In genomic region chr18:48170651-48171050, GRCh38 we compare ENCODE assay signal across 15 cellular contexts.
DNase-seq lines count a peak whose midpoint lies in the region; ATAC-seq and TF ChIP-seq lines count a peak whose summit lies in the region.
"Had no signal": no experiment of that assay in that cellular context is flagged by ENCODE, and none has a peak within 500 bp of the region (broad histone marks: within the 10 kb centered on the region; RNA-seq: fewer than 3 reads in every experiment).

No MANE protein-coding gene starts in this region.

- H2BK120ac ChIP-seq in neuronal stem cell (ENCODE audit: low read depth, low read length): no peak overlapping the region

- no peaks in the 10 kb centered on the region for H3K36me3 ChIP-seq in neuronal stem cell (replicated peaks in 1 of 2; ENCODE audit: control insufficient read depth in 2 of 2, insufficient read depth in 2 of 2, low read length in 2 of 2)
- no peaks in the 10 kb centered on the region for H3K36me3 ChIP-seq in sigmoid colon
- no peaks in the 10 kb centered on the region for H3K36me3 ChIP-seq in testis (ENCODE audit: low read depth, missing control alignments)

- no peak for TF ChIP-seq EP300 in sigmoid colon (IDR thresholded peaks at IDR 0.05)

- no peak overlapping the region for H3K23ac ChIP-seq in neuronal stem cell (ENCODE audit: low read depth, low read length, poor library complexity)

- no peaks in the 10 kb centered on the region for H3K79me1 ChIP-seq in neuronal stem cell (ENCODE audit: low read depth, low read length)

- no peak overlapping the region for H3K18ac ChIP-seq in neuronal stem cell (ENCODE audit: low read length)

- H3K9me3 ChIP-seq in neuronal stem cell (replicated peaks in 1 of 2; ENCODE audit: control insufficient read depth in 2 of 2, insufficient read depth in 1 of 2, low read depth in 1 of 2, low read length in 2 of 2) (no peaks in the 10 kb centered on the region), sigmoid colon (no peaks in the 10 kb centered on the region), testis (no peaks in the 10 kb centered on the region)

- WGBS in neuronal stem cell (ENCODE audit: extremely low coverage in 2 of 2, insufficient read length in 2 of 2, insufficient replicate concordance in 1 of 2), 2 donors: no CpG with 5 or more reads among the region's 5 CpGs
- 82 to 95% methylated on average over 5 of the region's 5 CpGs for WGBS in sigmoid colon, 2 donors
- WGBS in testis, 2 donors: 89 to 92% methylated on average over 5 of the region's 5 CpGs

- no peak for ATAC-seq in left lobe of liver
- ATAC-seq: GM23338, HCT116 had no signal

- H3K4me2 ChIP-seq in neuronal stem cell (ENCODE audit: insufficient read depth, low read length, poor library complexity, severe bottlenecking): no peak overlapping the region
- H3K4me2 ChIP-seq: GM23338 had no signal

- H3K4me3 ChIP-seq in neuronal stem cell (ENCODE audit: low read length in 2 of 2) (no peak overlapping the region), sigmoid colon (no peak overlapping the region), testis (no peak overlapping the region)
- H3K4me3 ChIP-seq: GM23338 had no signal

- no peak overlapping the region for H3K4ac ChIP-seq in neuronal stem cell (ENCODE audit: low read length)

- H3K27ac ChIP-seq in neuronal stem cell (replicated peaks; ENCODE audit: low read length) (no peak overlapping the region), sigmoid colon (no peak overlapping the region), testis (peak overlapping the region; percentile 4 to 45)

- no peak overlapping the region for H4K91ac ChIP-seq in neuronal stem cell (ENCODE audit: low read depth, low read length, poor library complexity)

- no peak overlapping the region for H2BK5ac ChIP-seq in neuronal stem cell (ENCODE audit: low read length)

- H3K27me3 ChIP-seq in neuronal stem cell (ENCODE audit: control insufficient read depth in 3 of 3, insufficient read depth in 3 of 3, low read depth in 1 of 3, low read length in 3 of 3): peaks cover 0 to 20% (median 0%) of the 10 kb centered on the region in 3 experiments
- no peaks in the 10 kb centered on the region for H3K27me3 ChIP-seq in sigmoid colon
- H3K27me3 ChIP-seq in testis: no peaks in the 10 kb centered on the region

- H2BK12ac ChIP-seq in neuronal stem cell (ENCODE audit: low read length): no peak overlapping the region

- H3K14ac ChIP-seq in neuronal stem cell (ENCODE audit: low read length): no peak overlapping the region

- no peak overlapping the region for H2AFZ ChIP-seq in neuronal stem cell (ENCODE audit: low read length)
- H2AFZ ChIP-seq: GM23338 had no signal

- TF ChIP-seq CTCF in sigmoid colon (IDR thresholded peaks at IDR 0.05) (no peak), testis (IDR thresholded peaks at IDR 0.05) (no peak)

- no peak overlapping the region for H3K9ac ChIP-seq in neuronal stem cell (ENCODE audit: low read depth, low read length, poor library complexity)

- peak; percentile 33 for DNase-seq in left lobe of liver (ENCODE audit: low spot score)
- DNase-seq in neuronal stem cell (ENCODE audit: low spot score): no peak
- peak; percentile 56 for DNase-seq in sigmoid colon
- DNase-seq in testis: peak; percentile 5
- DNase-seq in hepatic stellate cell (ENCODE audit: low spot score): no peak
- DNase-seq in iPS-NIHi7 (ENCODE audit: extremely low spot score): no peak
- DNase-seq: C1 segment of cervical spinal cord; Calu3; CD4-positive, alpha-beta memory T cell; COR-L47; DMS53; DMS79 treated with DMSO at 0.1 percent for 48 hours; H9 had no signal

- intact Hi-C loops in sigmoid colon (cut with DNase I): no loop called here
- intact Hi-C loops in testis (cut with DNase I; ENCODE audit: low total_unique reads): no loop called here

- TF ChIP-seq POLR2A in sigmoid colon (IDR thresholded peaks at IDR 0.05): no peak
- no peak for TF ChIP-seq POLR2A in testis (IDR thresholded peaks at IDR 0.05)

- no peak overlapping the region for H4K8ac ChIP-seq in neuronal stem cell (ENCODE audit: low read depth, low read length)

- peak overlapping the region; percentile 21 for H2AK5ac ChIP-seq in neuronal stem cell (ENCODE audit: low read depth, low read length)

- H2BK15ac ChIP-seq in neuronal stem cell (ENCODE audit: low read length): no peak overlapping the region

- H3K4me1 ChIP-seq in neuronal stem cell (ENCODE audit: control insufficient read depth in 2 of 2, insufficient read depth in 1 of 2, low read depth in 1 of 2, low read length in 2 of 2) (peaks cover 0 to 8% of the 10 kb centered on the region in 2 donors), sigmoid colon (no peaks in the 10 kb centered on the region), testis (peaks cover 73% of the 10 kb centered on the region)

Comparison
In these comparisons a context has a peak if more than half of its experiments do, and no peak if none do; other contexts are left out.
1. DNase-seq: peak in left lobe of liver (single experiment), sigmoid colon (single experiment) and testis (single experiment); none in neuronal stem cell (single experiment), hepatic stellate cell (single experiment) and iPS-NIHi7 (single experiment).
2. H3K27ac ChIP-seq: peak in testis (2 of 2); none in neuronal stem cell (single experiment) and sigmoid colon (0 of 4).